8 cellular contexts compared by ENCODE assay signal in genomic region chr12:4267904-4268548, GRCh38. TPM values are rescaled to one million over a fixed set of nuclear protein-coding genes. Genes with fewer than 3 reads are reported as not detected.
A peak's percentile ranks its signal among the peaks of the same experiment; 100 is the strongest.
DNase-seq lines count a peak whose midpoint lies in the region.

No MANE protein-coding gene starts in this region.

- H3K36me3 Mint-ChIP-seq in activated T-cell treated with anti-CD3 and anti-CD28 coated beads, Interleukin-2, amount 50 U/mL, for 24 hours (ENCODE audit: low read depth), result peaks cover 12% of the 10 kb centered on the region
- H3K36me3 Mint-ChIP-seq in activated CD4-positive, alpha-beta memory T cell treated with anti-CD3 and anti-CD28 coated beads, Interleukin-2, amount 10 ng/mL, durations not matched to agents 7 days and 5 days (ENCODE audit: low read depth), result peaks cover 4% of the 10 kb centered on the region

- peak overlapping the region; percentile 100 for H3K27ac Mint-ChIP-seq in activated T-cell treated with anti-CD3 and anti-CD28 coated beads, Interleukin-2, amount 50 U/mL, for 24 hours
- H3K27ac Mint-ChIP-seq in activated CD4-positive, alpha-beta memory T cell treated with anti-CD3 and anti-CD28 coated beads, Interleukin-2, amount 10 ng/mL, durations not matched to agents 7 days and 5 days, result no peak overlapping the region

- H3K27ac ChIP-seq in stomach smooth muscle (ENCODE audit: low read length), result peak overlapping the region; percentile 76
- H3K27ac ChIP-seq in GM23248, result no peak overlapping the region

- no peaks in the 10 kb centered on the region for H3K9me2 ChIP-seq in GM23248 (ENCODE audit: insufficient read depth)

- H3K9me3 ChIP-seq in iPS-18c (ENCODE audit: control insufficient read depth, insufficient read depth, low read length) (peaks cover 4% of the 10 kb centered on the region), stomach smooth muscle (ENCODE audit: control insufficient read depth in 2 of 2, low read length in 2 of 2) (no peaks in the 10 kb centered on the region), GM23248 (ENCODE audit: low read depth) (no peaks in the 10 kb centered on the region)

- H3K9me3 Mint-ChIP-seq in activated T-cell treated with anti-CD3 and anti-CD28 coated beads, Interleukin-2, amount 50 U/mL, for 24 hours, result no peaks in the 10 kb centered on the region
- no peaks in the 10 kb centered on the region for H3K9me3 Mint-ChIP-seq in activated CD4-positive, alpha-beta memory T cell treated with anti-CD3 and anti-CD28 coated beads, Interleukin-2, amount 10 ng/mL, durations not matched to agents 7 days and 5 days

- in situ Hi-C loops in GM23248 (cut with MboI), result no loop called here

- H3F3A ChIP-seq in GM23248 (ENCODE audit: insufficient read depth), result no peaks in the 10 kb centered on the region

- H2AFZ ChIP-seq in GM23248, result no peak overlapping the region

- H3K4me2 ChIP-seq in GM23248 (ENCODE audit: unreplicated experiment), result no peak overlapping the region

- H3K4me1 ChIP-seq in stomach smooth muscle (ENCODE audit: control insufficient read depth, insufficient read depth, low read length) (peaks cover 32% of the 10 kb centered on the region), GM23248 (ENCODE audit: insufficient read depth) (no peaks in the 10 kb centered on the region)

- no peaks in the 10 kb centered on the region for H4K20me1 ChIP-seq in GM23248 (ENCODE audit: insufficient read depth)

- H3K4me3 ChIP-seq in iPS-18c (ENCODE audit: insufficient read depth, low read depth, low read length), result peak overlapping the region; percentile 56; the same call in 1 of the 2 replicates
- peak overlapping the region; percentile 79 to 94 for H3K4me3 ChIP-seq in stomach smooth muscle (ENCODE audit: low read length in 2 of 2)
- no peak overlapping the region for H3K4me3 ChIP-seq in GM23248

- no peaks in the 10 kb centered on the region for H3K27me3 ChIP-seq in stomach smooth muscle (ENCODE audit: control insufficient read depth in 1 of 2, insufficient read depth in 2 of 2, low read length in 2 of 2)
- peaks cover 88% of the 10 kb centered on the region for H3K27me3 ChIP-seq in GM23248 (replicated peaks; ENCODE audit: insufficient read depth)

- peaks cover 33% of the 10 kb centered on the region for H3K4me1 Mint-ChIP-seq in activated T-cell treated with anti-CD3 and anti-CD28 coated beads, Interleukin-2, amount 50 U/mL, for 24 hours (ENCODE audit: low read depth)
- peaks cover 21% of the 10 kb centered on the region for H3K4me1 Mint-ChIP-seq in activated CD4-positive, alpha-beta memory T cell treated with anti-CD3 and anti-CD28 coated beads, Interleukin-2, amount 10 ng/mL, durations not matched to agents 7 days and 5 days

- no peaks in the 10 kb centered on the region for H3K79me2 ChIP-seq in GM23248 (ENCODE audit: insufficient read depth)

- 14 to 30% methylated on average over 1 of the region's 1 CpG for WGBS in GM23248 (ENCODE audit: low coverage in 1 of 2, low lambda C conversion rate in 2 of 2, missing lambda C conversion rate in 2 of 2), 2 experiments

- no peaks in the 10 kb centered on the region for H3K27me3 Mint-ChIP-seq in activated T-cell treated with anti-CD3 and anti-CD28 coated beads, Interleukin-2, amount 50 U/mL, for 24 hours
- H3K27me3 Mint-ChIP-seq in activated CD4-positive, alpha-beta memory T cell treated with anti-CD3 and anti-CD28 coated beads, Interleukin-2, amount 10 ng/mL, durations not matched to agents 7 days and 5 days, result peaks cover 29% of the 10 kb centered on the region

- CTCF ChIA-PET in activated CD4-positive, alpha-beta memory T cell treated with anti-CD3 and anti-CD28 coated beads, Interleukin-2, amount 10 ng/mL, durations not matched to agents 7 days and 5 days (lab: Charles Lee), result interaction anchor here (0.9 to 13.5 kb wide), 12 partner anchors 9 to 383 kb away, joined by 3 to 190 read pairs (median 6); no protein-coding TSS in a partner anchor

- H3K4me3 Mint-ChIP-seq in activated T-cell treated with anti-CD3 and anti-CD28 coated beads, Interleukin-2, amount 50 U/mL, for 24 hours, result peak overlapping the region; percentile 91
- peak overlapping the region; percentile 97 for H3K4me3 Mint-ChIP-seq in activated CD4-positive, alpha-beta memory T cell treated with anti-CD3 and anti-CD28 coated beads, Interleukin-2, amount 10 ng/mL, durations not matched to agents 7 days and 5 days

- H3K9ac ChIP-seq in stomach smooth muscle (ENCODE audit: low read length in 2 of 2) (peak overlapping the region in 1 of 2 donors; percentile 81), GM23248 (no peak overlapping the region)

- no peak for DNase-seq in activated T-cell treated with anti-CD3 and anti-CD28 coated beads, Interleukin-2, amount 50 U/mL, for 24 hours
- DNase-seq in activated T-cell treated with anti-CD3 and anti-CD28 coated beads, Interleukin-2, amount 50 U/mL, for 48 hours, result no peak
- no peak for DNase-seq in activated CD4-positive, alpha-beta memory T cell treated with anti-CD3 and anti-CD28 coated beads, Interleukin-2, amount 10 ng/mL, durations not matched to agents 7 days and 5 days
- DNase-seq in superior temporal gyrus (ENCODE audit: extremely low spot score), result no peak
- no peak for DNase-seq in GM23248
- DNase-seq in COLO829 (ENCODE audit: low spot score), result no peak

- POLR2A ChIA-PET in activated CD4-positive, alpha-beta memory T cell treated with anti-CD3 and anti-CD28 coated beads, Interleukin-2, amount 10 ng/mL, durations not matched to agents 7 days and 5 days (lab: Charles Lee), result interaction anchor here (0.8 to 22.7 kb wide), 17 partner anchors 9 to 237 kb away, joined by 3 to 422 read pairs (median 7); no protein-coding TSS in a partner anchor

- H3K36me3 ChIP-seq in stomach smooth muscle (ENCODE audit: control insufficient read depth in 2 of 2, insufficient read depth in 2 of 2, low read length in 2 of 2) (no peaks in the 10 kb centered on the region), GM23248 (ENCODE audit: low read depth) (no peaks in the 10 kb centered on the region)

RNA-seq across cellular contexts. Expression of gene CCND2, which starts 5.5 kb away (rescaled TPM):
- total RNA-seq in activated CD4-positive, alpha-beta memory T cell treated with anti-CD3 and anti-CD28 coated beads, Interleukin-2, amount 10 ng/mL, durations not matched to agents 7 days and 5 days, result 100 to 1,000 TPM; 389 to 401 TPM
- 4.2 and 4.9 TPM in 2 replicates for total RNA-seq in GM23248 (2014; rRNA removed; shearing (Covaris generic))
- polyA plus RNA-seq in GM23248 (2016; fragmentation: Nextera tagmentation; extraction: Ambion mirVana), result 2.9 TPM in 2 replicates

RNA-seq across cellular contexts. Expression of gene TIGAR, which starts 53.0 kb away (rescaled TPM):
- total RNA-seq in activated CD4-positive, alpha-beta memory T cell treated with anti-CD3 and anti-CD28 coated beads, Interleukin-2, amount 10 ng/mL, durations not matched to agents 7 days and 5 days, result 10 to 100 TPM; 11.8 to 12.8 TPM
- total RNA-seq in GM23248 (2014; rRNA removed; shearing (Covaris generic)), result 6.7 and 9.3 TPM in 2 replicates
- polyA plus RNA-seq in GM23248 (2016; fragmentation: Nextera tagmentation; extraction: Ambion mirVana), result 23.6 and 24.6 TPM in 2 replicates

Comparison
In these comparisons a context has a peak if more than half of its experiments do, and no peak if none do; other contexts are left out.
1. RNA of gene CCND2, which starts 5.5 kb away (total RNA-seq): 389 to 401 TPM in activated CD4-positive, alpha-beta memory T cell treated with anti-CD3 and anti-CD28 coated beads, Interleukin-2, amount 10 ng/mL, durations not matched to agents 7 days and 5 days; 4.2 to 4.9 TPM in GM23248; every median in the first group is over 10 times any median in the second.